32 cellular contexts compared by ENCODE assay signal in the genomic region with DNA sequence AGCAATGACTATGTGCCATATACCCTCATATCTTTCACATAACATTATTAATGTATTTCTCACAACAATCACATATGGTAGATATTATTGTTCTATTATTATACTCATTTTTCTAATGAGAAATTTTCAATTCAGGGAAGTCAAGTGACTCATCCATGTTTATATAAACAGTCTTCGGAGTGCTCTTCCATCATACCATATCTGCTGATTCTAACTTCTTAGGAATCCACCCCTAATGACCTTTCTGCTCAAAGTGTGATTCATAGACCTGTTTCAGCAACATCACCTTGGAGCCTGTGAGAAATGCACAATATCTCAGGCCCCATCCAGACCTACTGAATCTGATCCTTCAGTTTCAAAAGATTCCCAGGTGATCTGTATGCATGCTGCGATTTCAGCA. TPM values are rescaled to one million over a fixed set of nuclear protein-coding genes. Genes with fewer than 3 reads are reported as not detected.
DNase-seq lines count a peak whose midpoint lies in the region; ATAC-seq, FAIRE-seq and TF ChIP-seq lines count a peak whose summit lies in the region.
"Had no signal": no experiment of that assay in that cellular context is flagged by ENCODE, and none has a peak within 500 bp of the region (broad histone marks: within the 10 kb centered on the region; RNA-seq: fewer than 3 reads in every experiment).

No MANE protein-coding gene starts in this region.

- no peak overlapping the region for H3K4ac ChIP-seq in H9 (ENCODE audit: low read depth, low read length)

- DNase-seq in HCEC 1CT (peak; percentile 88), brain microvascular endothelial cell (peak; percentile 2), fibroblast of the aortic adventitia (ENCODE audit: low read depth) (peak; percentile 20), urothelium cell line (ENCODE audit: low spot score) (peak; percentile 23), NCI-H526 (lab: John Stamatoyannopoulos, UW) (no peak), H9 (no peak)
- DNase-seq: activated CD4-positive, alpha-beta T cell treated with anti-CD3 and anti-CD28 coated beads for 4 hours; activated CD8-positive, alpha-beta memory T cell treated with anti-CD3 and anti-CD28 coated beads for 24 hours; activated T-cell treated with anti-CD3 and anti-CD28 coated beads, Interleukin-2, amount 50 U/mL, for 24 hours; AML-193; CD8-positive, alpha-beta T cell; cortex of kidney; DMS53; endodermal cell; islet precursor cell; NCI-H1092 treated with DMSO at 0.1 percent for 48 hours; NCI-H187 treated with DMSO at 0.1 percent for 48 hours; NCI-H2227 treated with DMSO at 0.1 percent for 48 hours; NCI-H748 treated with DMSO at 0.1 percent for 48 hours; right cardiac atrium; RPMI8226; SK-N-SH; stimulated activated CD4-positive, alpha-beta T cell treated with anti-CD3 and anti-CD28 coated beads, Interleukin-4, amount 100 ng/mL, for 4 hours; stimulated activated naive CD4-positive, alpha-beta T cell; T-helper 17 cell had no signal

- H3K14ac ChIP-seq in H9 (ENCODE audit: insufficient read depth, low read length): no peak overlapping the region

- TF ChIP-seq EP300 in gastroesophageal sphincter (IDR thresholded peaks at IDR 0.05): no peak

- H3K9ac ChIP-seq in H9 (ENCODE audit: extremely low read depth, insufficient read length, low read length): no peak overlapping the region
- H3K9ac ChIP-seq: SK-N-SH had no signal

- H3K23ac ChIP-seq in H9 (ENCODE audit: insufficient read length, low read depth, low read length): no peak overlapping the region

- H3K56ac ChIP-seq in H9 (ENCODE audit: insufficient read length, low read depth, low read length): no peak overlapping the region

- H3K4me3 ChIP-seq in brain microvascular endothelial cell (ENCODE audit: low read depth, low read length): no peak overlapping the region
- H3K4me3 ChIP-seq in fibroblast of the aortic adventitia (ENCODE audit: low read depth, low read length): no peak overlapping the region
- no peak overlapping the region for H3K4me3 ChIP-seq in gastroesophageal sphincter
- H3K4me3 ChIP-seq: vagina had no signal

- H2BK20ac ChIP-seq in H9 (ENCODE audit: low read depth, low read length, poor library complexity, severe bottlenecking): no peak overlapping the region

- no peak overlapping the region for H3K18ac ChIP-seq in H9 (ENCODE audit: insufficient read length, low read depth, low read length)

- H3K79me2 ChIP-seq in H9 (ENCODE audit: insufficient read depth, low read length): no peaks in the 10 kb centered on the region

- H3K27me3 Mint-ChIP-seq in H9 (ENCODE audit: low read depth): no peaks in the 10 kb centered on the region

- 50 to 55% methylated on average over 2 of the region's 2 CpGs for WGBS in gastroesophageal sphincter (ENCODE audit: low coverage in 1 of 2), 2 donors
- no CpG with 5 or more reads among the region's 2 CpGs for WGBS in H9 (ENCODE audit: extremely low coverage, insufficient read length, low lambda C conversion rate)

- no peaks in the 10 kb centered on the region for H3K23me2 ChIP-seq in H9 (ENCODE audit: insufficient read length, low read depth, low read length, poor library complexity, severe bottlenecking)

- TF ChIP-seq CTCF in brain microvascular endothelial cell (IDR thresholded peaks at IDR 0.05; ENCODE audit: low read depth, low read length, missing control alignments) (no peak), fibroblast of the aortic adventitia (IDR thresholded peaks at IDR 0.05; ENCODE audit: insufficient read depth, low read length) (no peak), gastroesophageal sphincter (IDR thresholded peaks at IDR 0.05) (no peak), H9 (conservative IDR thresholded peaks at IDR 0.05) (no peak)

- H3K36me3 ChIP-seq in brain microvascular endothelial cell (replicated peaks): no peaks in the 10 kb centered on the region
- H3K36me3 ChIP-seq in gastroesophageal sphincter: peaks cover 0 to 15% of the 10 kb centered on the region in 2 donors
- H3K36me3 ChIP-seq: vagina had no signal

- no peak for ATAC-seq in gastroesophageal sphincter
- ATAC-seq: CD8-positive, alpha-beta T cell; HepG2; right cardiac atrium; T-helper 17 cell had no signal

- H3K27ac Mint-ChIP-seq in H9: peak overlapping the region in 1 of 3 experiments; percentile 53; a peak in 1 of 7 replicates
- H3K27ac Mint-ChIP-seq: activated T-cell treated with anti-CD3 and anti-CD28 coated beads, Interleukin-2, amount 50 U/mL, for 24 hours; CD8-positive, alpha-beta T cell; endodermal cell; nephron; T-helper 17 cell had no signal

- no peak for FAIRE-seq in urothelium cell line (lab: Jason Lieb, UNC)
- FAIRE-seq: H54, HepG2 had no signal

- H3K4me1 ChIP-seq in gastroesophageal sphincter: peaks cover 0 to 8% (median 0%) of the 10 kb centered on the region in 3 donors
- no peaks in the 10 kb centered on the region for H3K4me1 ChIP-seq in H9 (ENCODE audit: insufficient read depth, low read length)

- H3K4me1 Mint-ChIP-seq in H9: 0 out of 4 replicates have a peak, but pooled peaks cover 0 to 3% of the 10 kb centered on the region in 2 experiments
- H3K4me1 Mint-ChIP-seq: T-helper 17 cell had no signal

- no peak overlapping the region for H4K5ac ChIP-seq in H9 (ENCODE audit: insufficient read length, low read depth, low read length)

- H4K20me1 ChIP-seq in H9 (ENCODE audit: control insufficient read depth, insufficient read depth, insufficient read length): no peaks in the 10 kb centered on the region

- H2BK12ac ChIP-seq in H9 (ENCODE audit: insufficient read length, low read depth, low read length): no peak overlapping the region

- H3K9me3 ChIP-seq in gastroesophageal sphincter (no peaks in the 10 kb centered on the region), H9 (ENCODE audit: control insufficient read depth, low read depth, low read length) (no peaks in the 10 kb centered on the region)
- H3K9me3 ChIP-seq: SK-N-SH, vagina had no signal

- H2BK15ac ChIP-seq in H9 (ENCODE audit: low read depth, low read length): no peak overlapping the region

- H3K27ac ChIP-seq in brain microvascular endothelial cell (no peak overlapping the region), gastroesophageal sphincter (no peak overlapping the region), H9 (ENCODE audit: insufficient read length, low read depth, low read length) (no peak overlapping the region)
- H3K27ac ChIP-seq: HL-60, vagina had no signal

- no peaks in the 10 kb centered on the region for H3K9me3 Mint-ChIP-seq in H9
- H3K9me3 Mint-ChIP-seq: activated T-cell treated with anti-CD3 and anti-CD28 coated beads, Interleukin-2, amount 50 U/mL, for 24 hours; CD8-positive, alpha-beta T cell; endodermal cell; nephron had no signal

- H3K4me2 ChIP-seq in H9 (ENCODE audit: insufficient read depth, insufficient read length, low read length): no peak overlapping the region
- H3K4me2 ChIP-seq: SK-N-SH had no signal

- no peak overlapping the region for H3K4me3 Mint-ChIP-seq in H9
- H3K4me3 Mint-ChIP-seq: activated T-cell treated with anti-CD3 and anti-CD28 coated beads, Interleukin-2, amount 50 U/mL, for 24 hours; CD8-positive, alpha-beta T cell; endodermal cell; nephron; T-helper 17 cell had no signal

- H2AK5ac ChIP-seq in H9 (ENCODE audit: insufficient read length, low read length): no peak overlapping the region

- H2BK5ac ChIP-seq in H9 (ENCODE audit: insufficient read length, low read length): no peak overlapping the region

- H4K91ac ChIP-seq in H9 (ENCODE audit: insufficient read length, low read depth, low read length): no peak overlapping the region

- no peak overlapping the region for H2BK120ac ChIP-seq in H9 (ENCODE audit: low read depth, low read length, poor library complexity, severe bottlenecking)

- H3T11ph ChIP-seq in H9 (ENCODE audit: low read length): no peak overlapping the region

- no peak overlapping the region for H4K8ac ChIP-seq in H9 (replicated peaks; ENCODE audit: insufficient read length, low read depth, low read length)

- in situ Hi-C loops in brain microvascular endothelial cell (cut with HindIII; ENCODE audit: low pct_ligation_motif_present, low sequenced_read_pairs): no loop called here

- TF ChIP-seq POLR2A in gastroesophageal sphincter (IDR thresholded peaks at IDR 0.05): no peak

- H3K36me3 Mint-ChIP-seq in H9 (ENCODE audit: insufficient read depth in 1 of 3, low read depth in 3 of 3): no peaks in the 10 kb centered on the region
- H3K36me3 Mint-ChIP-seq: CD8-positive, alpha-beta T cell had no signal

- H3K27me3 ChIP-seq in brain microvascular endothelial cell (replicated peaks) (no peaks in the 10 kb centered on the region), gastroesophageal sphincter (no peaks in the 10 kb centered on the region), H9 (ENCODE audit: insufficient read depth, low read length) (no peaks in the 10 kb centered on the region)
- H3K27me3 ChIP-seq: vagina had no signal

- H2AFZ ChIP-seq in H9 (ENCODE audit: low read length): no peak overlapping the region

- no peaks in the 10 kb centered on the region for H3K79me1 ChIP-seq in H9 (ENCODE audit: insufficient read depth, low read depth, low read length, poor library complexity, severe bottlenecking)

RNA-seq across cellular contexts. Expression of gene OVCH1, which starts 39.8 kb away (rescaled TPM):
- total RNA-seq in fibroblast of the aortic adventitia (ENCODE audit: low replicate concordance) (0.08 and 0.27 TPM in 2 replicates), gastroesophageal sphincter (under 1 TPM; 0.13 to 0.57 (median 0.43) TPM), H9 (2021) (not detected in 2 replicates)
- total RNA-seq: CD8-positive, alpha-beta T cell; HepG2; mononuclear cell; T-helper 17 cell had no signal

Comparison
In these comparisons a context has a peak if more than half of its experiments do, and no peak if none do; other contexts are left out.
1. DNase-seq: peak in HCEC 1CT (single experiment), brain microvascular endothelial cell (single experiment), fibroblast of the aortic adventitia (single experiment) and urothelium cell line (single experiment); none in NCI-H526 (0 of 2) and H9 (single experiment).